In the genomic region with DNA sequence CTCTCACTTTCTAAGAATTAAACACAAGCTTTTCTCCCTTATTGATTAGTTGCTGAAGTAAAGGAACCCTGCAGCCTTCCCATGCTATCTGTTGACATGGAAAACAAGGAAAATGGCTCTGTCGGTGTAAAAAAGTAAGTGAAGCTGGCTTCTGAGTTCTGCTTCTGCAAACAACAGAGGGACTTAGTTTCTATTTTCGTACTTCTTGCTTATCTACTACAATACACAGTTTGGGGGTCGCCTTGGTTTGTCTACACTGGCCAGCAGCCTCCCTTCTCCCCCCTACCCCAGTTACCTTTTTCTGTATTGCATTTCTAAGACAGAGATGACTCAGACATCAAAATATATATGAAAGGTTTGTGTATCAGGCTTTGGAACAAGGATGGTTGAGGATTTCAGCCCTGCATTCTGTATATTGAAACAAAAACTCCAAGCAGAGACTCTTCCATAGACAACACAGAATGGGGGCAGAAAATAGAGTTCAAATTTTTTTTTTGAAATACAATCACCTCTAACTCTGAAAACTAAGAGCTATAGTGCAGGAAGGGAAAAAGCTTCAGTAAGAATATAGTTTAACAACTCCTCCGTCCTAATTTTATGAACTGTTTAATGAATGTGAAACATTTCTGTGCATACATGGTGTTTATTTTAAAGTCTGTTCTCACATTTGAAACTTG, we compare ENCODE assay signal across 8 cellular contexts. TPM values are rescaled to one million over a fixed set of nuclear protein-coding genes. Genes with fewer than 3 reads are reported as not detected.
DNase-seq lines count a peak whose midpoint lies in the region; ATAC-seq and TF ChIP-seq lines count a peak whose summit lies in the region.

No MANE protein-coding gene starts in this region.

- peak overlapping the region; percentile 92 for H3K4me2 ChIP-seq in OCI-LY3 (ENCODE audit: low read length)

- no peak for TF ChIP-seq POLR2A in esophagus muscularis mucosa (IDR thresholded peaks at IDR 0.05; ENCODE audit: low read depth)

- H3K4me1 ChIP-seq in OCI-LY3 (ENCODE audit: low read length) (peaks cover 24% of the 10 kb centered on the region), esophagus muscularis mucosa (peaks cover 9 to 51% (median 46%) of the 10 kb centered on the region in 4 donors)

- TF ChIP-seq CTCF in OCI-LY3 (IDR thresholded peaks at IDR 0.05; ENCODE audit: low read depth, low read length) (no peak), esophagus muscularis mucosa (IDR thresholded peaks at IDR 0.05) (no peak), retinal pigment epithelial cell (conservative IDR thresholded peaks at IDR 0.05; ENCODE audit: low read depth, low read length) (no peak)

- H3K4me3 ChIP-seq in OCI-LY3 (ENCODE audit: low read length) (peak overlapping the region; percentile 74), esophagus muscularis mucosa (peak overlapping the region; percentile 33 to 50 (median 44)), retinal pigment epithelial cell (ENCODE audit: low read length) (peak overlapping the region; percentile 52)

- H3K27ac ChIP-seq in OCI-LY3 (ENCODE audit: low read length) (no peak overlapping the region), esophagus muscularis mucosa (replicated peaks in 1 of 4) (peak overlapping the region in 3 of 4 donors; percentile 45 to 49 (median 48))

- H3K9me3 ChIP-seq in OCI-LY3 (ENCODE audit: insufficient read depth, low read length), result no peaks in the 10 kb centered on the region
- no peaks in the 10 kb centered on the region for H3K9me3 ChIP-seq in esophagus muscularis mucosa

- DNase-seq in NCI-H82 (lab: John Stamatoyannopoulos, UW) (peak; percentile 46), NCI-H82 treated with DMSO at 0.1 percent for 48 hours (lab: John Stamatoyannopoulos, UW; ENCODE audit: unreplicated experiment) (no peak), esophagus muscularis mucosa (ENCODE audit: extremely low spot score) (no peak), retinal pigment epithelial cell (ENCODE audit: low read depth) (no peak)

- no peaks in the 10 kb centered on the region for H4K20me1 ChIP-seq in OCI-LY3 (ENCODE audit: insufficient read depth, low read length)

- no peak for TF ChIP-seq EP300 in esophagus muscularis mucosa (IDR thresholded peaks at IDR 0.05)

- no peak for ATAC-seq in HG03045 (IDR thresholded peaks at IDR 0.05; ENCODE audit: unreplicated experiment)
- no peak for ATAC-seq in HG02759 (IDR thresholded peaks at IDR 0.05; ENCODE audit: unreplicated experiment)
- ATAC-seq in GM21515 (IDR thresholded peaks at IDR 0.05; ENCODE audit: unreplicated experiment), result no peak

- peak overlapping the region; percentile 90 for H2AFZ ChIP-seq in OCI-LY3 (ENCODE audit: low read depth, low read length)

- 16% methylated on average over 4 of the region's 4 CpGs for WGBS in esophagus muscularis mucosa

- H3K27me3 ChIP-seq in OCI-LY3 (ENCODE audit: low read depth, low read length), result no peaks in the 10 kb centered on the region
- H3K27me3 ChIP-seq in esophagus muscularis mucosa, result no peaks in the 10 kb centered on the region

- intact Hi-C loops in esophagus muscularis mucosa (cut with DNase I), result loop anchor here (10.0 kb wide), 1 partner anchor 302 kb away; no protein-coding TSS in a partner anchor

- no peaks in the 10 kb centered on the region for H3K79me2 ChIP-seq in OCI-LY3 (ENCODE audit: low read length)

- peak overlapping the region; percentile 54 for H3K9ac ChIP-seq in OCI-LY3 (ENCODE audit: low read length)

- H3K36me3 ChIP-seq in OCI-LY3 (replicated peaks; ENCODE audit: low read depth, low read length) (no peaks in the 10 kb centered on the region), esophagus muscularis mucosa (no peaks in the 10 kb centered on the region)

RNA-seq across cellular contexts. Expression of a gene that starts 1.8 kb away (rescaled TPM):
- 1 to 10 TPM in 2 of 4 donors, under 1 TPM in 1, not detected in 1; 0.33 to 2.5 (median 2.1) TPM for total RNA-seq in esophagus muscularis mucosa
